Comparison of ENCODE assay signal across 10 cellular contexts in genomic region chr11:102592634-102593581, GRCh38. TPM values are rescaled to one million over a fixed set of nuclear protein-coding genes. Genes with fewer than 3 reads are reported as not detected.
DNase-seq lines count a peak whose midpoint lies in the region; ATAC-seq, FAIRE-seq and TF ChIP-seq lines count a peak whose summit lies in the region.
"Had no signal": no experiment of that assay in that cellular context is flagged by ENCODE, and none has a peak within 500 bp of the region (broad histone marks: within the 10 kb centered on the region; RNA-seq: fewer than 3 reads in every experiment).

No MANE protein-coding gene starts in this region.

- POLR2A ChIA-PET in IMR-90 (lab: Charles Lee; ENCODE audit: unreplicated experiment) (no interaction called here), GM12878 (lab: Charles Lee) (interaction anchor here (0.6 to 3.0 kb wide), 14 partner anchors 9 to 51 kb away, joined by 3 to 23 read pairs (median 8); no protein-coding TSS in a partner anchor)

- H4K20me1 ChIP-seq in IMR-90 (ENCODE audit: insufficient read depth, low read length) (no peaks in the 10 kb centered on the region), GM12878 (ENCODE audit: control insufficient read depth, insufficient read depth) (no peaks in the 10 kb centered on the region)

- DNase-seq in DMS 273 (lab: John Stamatoyannopoulos, UW; ENCODE audit: unreplicated experiment) = peak; percentile 25
- no peak for DNase-seq in DMS 273 treated with DMSO at 0.1 percent for 48 hours (lab: John Stamatoyannopoulos, UW)
- DNase-seq in IMR-90 = peak; percentile 20
- no peak for DNase-seq in GM12878 (ENCODE audit: low read depth, low spot score)
- DNase-seq in nephron progenitor cell = no peak
- DNase-seq in activated naive CD8-positive, alpha-beta T cell treated with anti-CD3 and anti-CD28 coated beads for 36 hours = no peak
- DNase-seq in ecto neural progenitor cell (ENCODE audit: low spot score) = no peak

- no peaks in the 10 kb centered on the region for H3K4me1 ChIP-seq in IMR-90 (ENCODE audit: control insufficient read depth, insufficient read depth, low read length)
- peaks cover 32% of the 10 kb centered on the region for H3K4me1 ChIP-seq in GM12878 (ENCODE audit: control insufficient read depth, insufficient read depth, low read length)

- no peak overlapping the region for H3K9ac ChIP-seq in IMR-90 (ENCODE audit: low read depth, low read length)
- H3K9ac ChIP-seq in GM12878 (ENCODE audit: control insufficient read depth, insufficient read depth, low read length) = no peak overlapping the region

- SMC1A ChIA-PET in GM12878 (lab: Charles Lee; ENCODE audit: uncharacterized antibody, unreplicated experiment) = interaction anchor here (0.5 to 19.4 kb wide), 9 partner anchors 12 to 249 kb away, joined by 3 to 399 read pairs (median 22); no protein-coding TSS in a partner anchor

- no peak overlapping the region for H2AK9ac ChIP-seq in IMR-90 (replicated peaks; ENCODE audit: low read depth, low read length, poor library complexity)

- no peaks in the 10 kb centered on the region for H3K79me1 ChIP-seq in IMR-90 (ENCODE audit: low read depth in 1 of 2, low read length in 2 of 2)

- no peaks in the 10 kb centered on the region for H3K79me2 ChIP-seq in GM12878 (ENCODE audit: control insufficient read depth, insufficient read depth, low read length)

- H3K9me1 ChIP-seq in IMR-90 (ENCODE audit: insufficient read depth, low read length) = no peaks in the 10 kb centered on the region

- H3K4me1 Mint-ChIP-seq in nephron progenitor cell = no peaks in the 10 kb centered on the region
- peaks cover 6% of the 10 kb centered on the region for H3K4me1 Mint-ChIP-seq in activated naive CD8-positive, alpha-beta T cell treated with anti-CD3 and anti-CD28 coated beads for 36 hours

- peak; percentile 7 for FAIRE-seq in GM12878 (lab: Jason Lieb, UNC)
- FAIRE-seq: A204.1 had no signal

- no peak for TF ChIP-seq EP300 in GM12878 (IDR thresholded peaks at IDR 0.05; ENCODE audit: borderline replicate concordance in 1 of 2, control insufficient read depth in 1 of 2, low read depth in 2 of 2, low read length in 2 of 2)

- in situ Hi-C loops in IMR-90 (cut with MboI; ENCODE audit: low sequenced_read_pairs) (no loop called here), GM12878 (cut with MboI) (no loop called here)

- intact Hi-C loops in IMR-90 (cut with micrococcal nuclease) (loop anchor here (5.0 kb wide), 1 partner anchor 74 kb away; no protein-coding TSS in a partner anchor), GM12878 (cut with micrococcal nuclease; ENCODE audit: unreplicated experiment) (no loop called here)

- H3K27me3 Mint-ChIP-seq in nephron progenitor cell (ENCODE audit: low read depth, poor library complexity) = no peaks in the 10 kb centered on the region
- no peaks in the 10 kb centered on the region for H3K27me3 Mint-ChIP-seq in activated naive CD8-positive, alpha-beta T cell treated with anti-CD3 and anti-CD28 coated beads for 36 hours

- ATAC-seq in IMR-90 (ENCODE audit: low read depth) (peak; percentile 54; the same call in 1 of the 2 replicates), GM12878 (peak; percentile 26; the same call in 2 of the 3 replicates), HG03442 (IDR thresholded peaks at IDR 0.05; ENCODE audit: unreplicated experiment) (no peak)

- H3K18ac ChIP-seq in IMR-90 (ENCODE audit: low read depth, low read length) = no peak overlapping the region

- H3K27ac Mint-ChIP-seq in nephron progenitor cell = no peak overlapping the region
- H3K27ac Mint-ChIP-seq in activated naive CD8-positive, alpha-beta T cell treated with anti-CD3 and anti-CD28 coated beads for 36 hours = no peak overlapping the region

- H4K5ac ChIP-seq in IMR-90 (ENCODE audit: low read depth, low read length) = no peak overlapping the region

- RAD21 ChIA-PET in GM12878 (lab: Charles Lee; ENCODE audit: unreplicated experiment) = interaction anchor here (1.4 to 4.5 kb wide), 11 partner anchors 9 to 47 kb away, joined by 4 to 66 read pairs (median 12); no protein-coding TSS in a partner anchor

- no peak overlapping the region for H2BK120ac ChIP-seq in IMR-90 (ENCODE audit: low read depth, low read length)

- H2BK15ac ChIP-seq in IMR-90 (ENCODE audit: low read depth, low read length) = no peak overlapping the region

- H3K36me3 ChIP-seq in IMR-90 (ENCODE audit: control insufficient read depth, insufficient read depth, low read length) (no peaks in the 10 kb centered on the region), GM12878 (ENCODE audit: control insufficient read depth in 2 of 2, insufficient read depth in 2 of 2, low read length in 1 of 2) (no peaks in the 10 kb centered on the region)

- no peaks in the 10 kb centered on the region for H3K9me3 ChIP-seq in IMR-90 (ENCODE audit: control insufficient read depth, insufficient read depth, low read length)
- H3K9me3 ChIP-seq in GM12878 (replicated peaks; ENCODE audit: control insufficient read depth, insufficient read depth, low read length) = no peaks in the 10 kb centered on the region; the same call in 1 of the 3 replicates

- H3K4me2 ChIP-seq in IMR-90 (ENCODE audit: low read depth, low read length) (no peak overlapping the region), GM12878 (ENCODE audit: control insufficient read depth, insufficient read depth) (peak overlapping the region; percentile 19; the same call in 1 of the 2 replicates)

- 87% methylated on average over 3 of the region's 11 CpGs; no CpG with 5 or more reads in 1 of the 2 experiments for WGBS in IMR-90 (ENCODE audit: extremely low coverage in 2 of 2, insufficient read length in 1 of 2), 2 experiments
- 73% methylated on average over 11 of the region's 11 CpGs for WGBS in GM12878 (ENCODE audit: insufficient coverage, insufficient replicate concordance, low lambda C conversion rate, missing lambda C conversion rate)

- BruUV-seq in IMR-90 (replicated peaks; lab: Mats Ljungman, UMichigan) (no TSS peak), GM12878 (replicated peaks; lab: Mats Ljungman, UMichigan) (no TSS peak)

- H3K56ac ChIP-seq in IMR-90 (ENCODE audit: extremely low read depth, insufficient read depth, low read length) = no peak overlapping the region

- H3K27ac ChIP-seq in IMR-90 (ENCODE audit: insufficient read depth, low read length) = no peak overlapping the region
- no peak overlapping the region for H3K27ac ChIP-seq in GM12878 (ENCODE audit: control insufficient read depth, insufficient read depth)

- no peak overlapping the region for H2AK5ac ChIP-seq in IMR-90 (ENCODE audit: low read depth, low read length)

- peak; percentile 37 for TF ChIP-seq CTCF in IMR-90 (conservative IDR thresholded peaks at IDR 0.05; ENCODE audit: low read depth, low read length)
- TF ChIP-seq CTCF in GM12878 (IDR thresholded peaks at IDR 0.05 in 2 of 3, conservative IDR thresholded peaks at IDR 0.05 in 1 of 3; ENCODE audit: control insufficient read depth in 2 of 3, extremely low read depth in 1 of 3, insufficient read depth in 1 of 3, low read depth in 3 of 3, low read length in 3 of 3) = peak; percentile 25 to 70 (median 57)
- peak; percentile 62 for TF ChIP-seq CTCF in nephron progenitor cell (IDR thresholded peaks at IDR 0.05)

- H3K9me3 Mint-ChIP-seq in nephron progenitor cell = no peaks in the 10 kb centered on the region
- H3K9me3 Mint-ChIP-seq in activated naive CD8-positive, alpha-beta T cell treated with anti-CD3 and anti-CD28 coated beads for 36 hours = peaks cover 3% of the 10 kb centered on the region

- TF ChIP-seq RAD21 in IMR-90 (IDR thresholded peaks at IDR 0.05; ENCODE audit: low read length) (peak; percentile 33), GM12878 (IDR thresholded peaks at IDR 0.05; ENCODE audit: insufficient read depth, low read depth, low read length) (peak; percentile 28)

- TF ChIP-seq POLR2A in IMR-90 (IDR thresholded peaks at IDR 0.05; ENCODE audit: low read depth, low read length) (no peak), GM12878 (IDR thresholded peaks at IDR 0.05; ENCODE audit: low read depth, low read length) (no peak)

- CTCF ChIA-PET in IMR-90 (lab: Yijun Ruan, JAX) = interaction anchor here (0.7 to 1.2 kb wide), 2 partner anchors 8 to 12 kb away, joined by 3 read pairs; no protein-coding TSS in a partner anchor
- CTCF ChIA-PET in GM12878 (lab: Yijun Ruan, JAX) = interaction anchor here (0.7 to 11.7 kb wide), 19 partner anchors 10 to 202 kb away, joined by 3 to 130 read pairs (median 6); no protein-coding TSS in a partner anchor

- H3K4me3 ChIP-seq in IMR-90 (ENCODE audit: insufficient read depth, low read depth, low read length) (no peak overlapping the region), GM12878 (no peak overlapping the region)

- H3K4me3 Mint-ChIP-seq in nephron progenitor cell = no peak overlapping the region
- no peak overlapping the region for H3K4me3 Mint-ChIP-seq in activated naive CD8-positive, alpha-beta T cell treated with anti-CD3 and anti-CD28 coated beads for 36 hours

- dilution Hi-C loops in IMR-90 (cut with HindIII; ENCODE audit: low sequenced_read_pairs, unreplicated experiment) = no loop called here

- H2AFZ ChIP-seq in IMR-90 (replicated peaks; ENCODE audit: low read length, poor library complexity) = no peak overlapping the region
- H2AFZ ChIP-seq in GM12878 (ENCODE audit: control insufficient read depth, low read depth, low read length) = no peak overlapping the region

- no peak overlapping the region for H4K8ac ChIP-seq in IMR-90 (ENCODE audit: low read depth in 2 of 2, low read length in 2 of 2)

- no peak overlapping the region for H3K23ac ChIP-seq in IMR-90 (ENCODE audit: low read depth, low read length)

- no peaks in the 10 kb centered on the region for H3K27me3 ChIP-seq in IMR-90 (ENCODE audit: control insufficient read depth, insufficient read depth, low read length)
- H3K27me3 ChIP-seq in GM12878 (replicated peaks in 1 of 2; ENCODE audit: control insufficient read depth in 2 of 2, insufficient read depth in 2 of 2, low read length in 1 of 2) = no peaks in the 10 kb centered on the region; a peak in 1 of 4 replicates

- no peaks in the 10 kb centered on the region for H3K36me3 Mint-ChIP-seq in nephron progenitor cell (ENCODE audit: low read depth)
- no peaks in the 10 kb centered on the region for H3K36me3 Mint-ChIP-seq in activated naive CD8-positive, alpha-beta T cell treated with anti-CD3 and anti-CD28 coated beads for 36 hours

- no peak overlapping the region for H3K4ac ChIP-seq in IMR-90 (ENCODE audit: low read depth, low read length)

- H3K14ac ChIP-seq in IMR-90 (replicated peaks; ENCODE audit: low read depth, low read length) = no peak overlapping the region

- H2BK5ac ChIP-seq in IMR-90 (ENCODE audit: low read depth, low read length, poor library complexity, severe bottlenecking) = no peak overlapping the region

- H4K91ac ChIP-seq in IMR-90 (ENCODE audit: insufficient read depth, low read depth, low read length) = no peak overlapping the region

- no peak overlapping the region for H2BK20ac ChIP-seq in IMR-90 (ENCODE audit: low read depth, low read length)

RNA-seq across cellular contexts. Expression of gene MMP20, which starts 32.2 kb away (rescaled TPM):
- total RNA-seq in IMR-90 (2012; rRNA removed) = not detected in 2 replicates
- not detected in 2 replicates for polyA plus RNA-seq in IMR-90 (2012; rRNA removed)
- polyA plus RNA-seq in IMR-90 (2012; cell fraction: cytosol; rRNA removed) = not detected in 2 replicates
- polyA plus RNA-seq in IMR-90 (2012; cell fraction: nucleus; rRNA removed; ENCODE audit: low replicate concordance) = not detected in 2 replicates
- not detected in 2 replicates for total RNA-seq in GM12878 (2013; cell fraction: nucleolus; rRNA removed)
- 0.05 and 0.11 TPM in 2 replicates for total RNA-seq in GM12878 (2014; rRNA removed)
- 0.14 and 0.36 TPM in 2 replicates for total RNA-seq in GM12878 (2014; rRNA removed; fragmentation: Illumina TruSeq; extraction: Trizol)
- 0.13 and 0.18 TPM in 2 replicates for total RNA-seq in GM12878 (2021)
- polyA plus RNA-seq in GM12878 (2011; ENCODE audit: low read depth) = not detected
- 0.57 and 2.6 TPM in 2 replicates for polyA plus RNA-seq in GM12878 (2011; rRNA removed)
- 0.18 and 0.27 TPM in 2 replicates for polyA plus RNA-seq in GM12878 (2011; cell fraction: cytosol; rRNA removed)
- polyA plus RNA-seq in GM12878 (2011; cell fraction: nucleus; rRNA removed) = 0.19 and 0.49 TPM in 2 replicates
- polyA plus RNA-seq in GM12878 (2012) = not detected in 2 replicates
- 0.11 and 0.19 TPM in 2 replicates for polyA plus RNA-seq in GM12878 (2014; fragmentation: Illumina TruSeq; extraction: Trizol)
- polyA plus RNA-seq in GM12878 (2014; fragmentation: Nextera tagmentation; extraction: Ambion mirVana) = under 1 TPM; 0.10 to 0.11 TPM
- polyA plus RNA-seq in GM12878 (2014; rRNA removed) = 0.11 and 0.24 TPM in 2 replicates
- polyA plus RNA-seq in GM12878 (2016; fragmentation: Nextera tagmentation; extraction: Ambion mirVana) = not detected
- polyA minus RNA-seq in GM12878 (2011; rRNA and poly(A)+ RNA removed) = 0.21 and 0.22 TPM in 2 replicates
- 2.7 TPM in 1 of 2 replicates, not detected in the other for polyA minus RNA-seq in GM12878 (2011; cell fraction: cytosol; rRNA and poly(A)+ RNA removed)
- polyA minus RNA-seq in GM12878 (2011; cell fraction: nucleus; rRNA and poly(A)+ RNA removed) = not detected in 2 replicates
- total RNA-seq in activated naive CD8-positive, alpha-beta T cell treated with anti-CD3 and anti-CD28 coated beads for 36 hours = not detected
- polyA plus RNA-seq: esophagus had no signal

Comparison
In these comparisons a context has a peak if more than half of its experiments do, and no peak if none do; other contexts are left out.
1. DNase-seq: peak in DMS 273 (single experiment) and IMR-90 (single experiment); none in DMS 273 treated with DMSO at 0.1 percent for 48 hours (single experiment), GM12878 (single experiment), nephron progenitor cell (single experiment), activated naive CD8-positive, alpha-beta T cell treated with anti-CD3 and anti-CD28 coated beads for 36 hours (single experiment) and ecto neural progenitor cell (single experiment).
2. Peak in every context shown above with its lines, with median percentiles within 50 percentile points of each other: CTCF ChIP-seq.